In the genomic region with DNA sequence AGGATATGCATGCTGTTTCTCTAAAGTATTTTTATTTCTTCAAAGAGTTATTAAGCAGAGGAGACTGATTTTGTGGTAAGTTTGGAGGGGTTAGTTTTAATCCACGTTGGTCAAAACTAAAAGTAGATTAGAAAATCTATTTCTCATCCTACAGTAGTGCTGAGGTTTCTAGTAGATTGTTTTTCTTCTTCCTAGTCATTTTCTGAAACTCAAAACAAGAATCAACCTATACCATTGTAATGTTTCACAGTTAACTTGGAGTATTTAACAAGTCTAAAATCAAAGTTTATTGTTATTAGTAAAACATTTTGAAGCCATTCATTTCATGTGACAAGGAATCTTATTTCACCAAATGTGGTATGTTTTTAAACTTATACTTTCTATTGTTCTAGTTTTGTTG, we compare ENCODE assay signal across 27 cellular contexts.
"Had no signal": no experiment of that assay in that cellular context is flagged by ENCODE, and none has a peak within 500 bp of the region (broad histone marks: within the 10 kb centered on the region; RNA-seq: fewer than 3 reads in every experiment).

No MANE protein-coding gene starts in this region.

- H3K27me3 ChIP-seq: adrenal gland, MG63 had no signal

- FAIRE-seq: TTC549 had no signal

- DNase-seq: activated B cell treated with CpG ODN at 0.5 μM for 24 hours; activated CD4-positive, alpha-beta T cell treated with anti-CD3 and anti-CD28 coated beads for 4 hours; activated CD4-positive, alpha-beta T cell treated with anti-CD3 and anti-CD28 coated beads, Interleukin-2, amount 50 U/mL, for 4 hours; activated CD8-positive, alpha-beta memory T cell treated with anti-CD3 and anti-CD28 coated beads, Interleukin-2, amount 50 U/mL, for 48 hours; activated CD8-positive, alpha-beta T cell treated with anti-CD3 and anti-CD28 coated beads, Interleukin-2, amount 10 ng/mL, durations not matched to agents 7 days and 5 days; activated naive CD4-positive, alpha-beta T cell treated with anti-CD3 and anti-CD28 coated beads, Interleukin-2, amount 50 U/mL, for 16 hours; activated naive CD8-positive, alpha-beta T cell treated with anti-CD3 and anti-CD28 coated beads, Interleukin-2, amount 10 ng/mL, durations not matched to agents 7 days and 5 days; activated T-cell treated with anti-CD3 and anti-CD28 coated beads, Interleukin-2, amount 50 U/mL, for 48 hours; adrenal gland; anterior cingulate cortex; cerebellar nuclear complex; KG1; MG63; MV-4-11; NCI-H1092 treated with DMSO at 0.1 percent for 48 hours; NCI-H1417 treated with DMSO at 0.1 percent for 48 hours; NCI-H1694; NCI-H2029 treated with DMSO at 0.1 percent for 48 hours; NCI-H345; NCI-H510A; NCI-H526 treated with DMSO at 0.1 percent for 48 hours; NCI-H82; SIG-M5; T-cell; T1000 had no signal

- H3K27me3 Mint-ChIP-seq: activated B cell treated with CpG ODN at 0.5 μM for 24 hours; activated naive CD8-positive, alpha-beta T cell treated with anti-CD3 and anti-CD28 coated beads, Interleukin-2, amount 10 ng/mL, durations not matched to agents 7 days and 5 days; T-cell had no signal

- H3K9me3 Mint-ChIP-seq: activated B cell treated with CpG ODN at 0.5 μM for 24 hours; activated naive CD8-positive, alpha-beta T cell treated with anti-CD3 and anti-CD28 coated beads, Interleukin-2, amount 10 ng/mL, durations not matched to agents 7 days and 5 days; T-cell had no signal

- H3K4me3 ChIP-seq: adrenal gland, MG63, SK-N-MC had no signal

- H3K27ac ChIP-seq: adrenal gland, SK-N-MC had no signal

- ATAC-seq: activated CD8-positive, alpha-beta T cell treated with anti-CD3 and anti-CD28 coated beads, Interleukin-2, amount 10 ng/mL, durations not matched to agents 7 days and 5 days; T-cell had no signal

- H3K4me1 ChIP-seq: adrenal gland had no signal

- H3K9me3 ChIP-seq: adrenal gland, MG63 had no signal

- H3K27ac Mint-ChIP-seq: activated B cell treated with CpG ODN at 0.5 μM for 24 hours; activated CD8-positive, alpha-beta T cell treated with anti-CD3 and anti-CD28 coated beads, Interleukin-2, amount 10 ng/mL, durations not matched to agents 7 days and 5 days; activated naive CD8-positive, alpha-beta T cell treated with anti-CD3 and anti-CD28 coated beads, Interleukin-2, amount 10 ng/mL, durations not matched to agents 7 days and 5 days; T-cell had no signal

- H3K4me1 Mint-ChIP-seq: activated B cell treated with CpG ODN at 0.5 μM for 24 hours; activated naive CD8-positive, alpha-beta T cell treated with anti-CD3 and anti-CD28 coated beads, Interleukin-2, amount 10 ng/mL, durations not matched to agents 7 days and 5 days had no signal

- H3K4me3 Mint-ChIP-seq: activated B cell treated with CpG ODN at 0.5 μM for 24 hours; activated CD8-positive, alpha-beta T cell treated with anti-CD3 and anti-CD28 coated beads, Interleukin-2, amount 10 ng/mL, durations not matched to agents 7 days and 5 days; activated naive CD8-positive, alpha-beta T cell treated with anti-CD3 and anti-CD28 coated beads, Interleukin-2, amount 10 ng/mL, durations not matched to agents 7 days and 5 days; T-cell had no signal
